Comparison of ENCODE assay signal across 23 cellular contexts in genomic region chr13:30861163-30861562, GRCh38. TPM values are rescaled to one million over a fixed set of nuclear protein-coding genes. Genes with fewer than 3 reads are reported as not detected.
A peak's percentile ranks its signal among the peaks of the same experiment; 100 is the strongest.
DNase-seq lines count a peak whose midpoint lies in the region; ATAC-seq, FAIRE-seq and TF ChIP-seq lines count a peak whose summit lies in the region.
"Had no signal": no experiment of that assay in that cellular context is flagged by ENCODE, and none has a peak within 500 bp of the region (broad histone marks: within the 10 kb centered on the region; RNA-seq: fewer than 3 reads in every experiment).

No MANE protein-coding gene starts in this region.

- H3K4me1 ChIP-seq in A549 = peaks cover 17% of the 10 kb centered on the region
- H3K4me1 ChIP-seq in left lung = peaks cover 4 to 6% of the 10 kb centered on the region in 2 donors

- no peak for ATAC-seq in A549
- no peak for ATAC-seq in left lung
- ATAC-seq: GM23338, HCT116 had no signal

- TF ChIP-seq POLR2A in A549 (IDR thresholded peaks at IDR 0.05; ENCODE audit: low read length) = no peak

- no peak for DNase-seq in A549 (ENCODE audit: low read depth in 1 of 2, low spot score in 1 of 2)
- DNase-seq in NCI-H526 (lab: John Stamatoyannopoulos, UW) = peak; percentile 28 to 43
- DNase-seq in bronchial epithelial cell (ENCODE audit: low read depth) = peak; percentile 31
- no peak for DNase-seq in left lung
- no peak for DNase-seq in 8988T
- DNase-seq in NCI-H2196 treated with DMSO at 0.1 percent for 48 hours (lab: John Stamatoyannopoulos, UW; ENCODE audit: unreplicated experiment) = no peak
- DNase-seq: C1 segment of cervical spinal cord; Calu3; CD4-positive, alpha-beta memory T cell; COR-L47; DMS53; DMS79 treated with DMSO at 0.1 percent for 48 hours; GF-D8; H9; HFFc6 had no signal

- H3K36me3 ChIP-seq in bronchial epithelial cell (ENCODE audit: control insufficient read depth, insufficient read depth, low read length) = no peaks in the 10 kb centered on the region
- no peaks in the 10 kb centered on the region for H3K36me3 ChIP-seq in left lung

- POLR2A ChIA-PET in A549 (lab: Yijun Ruan, JAX) = no interaction called here

- CTCF ChIA-PET in A549 (lab: Yijun Ruan, JAX) = interaction anchor here (0.6 to 0.7 kb wide), 2 partner anchors 12 to 43 kb away, joined by 3 read pairs; no protein-coding TSS in a partner anchor

- no peak overlapping the region for H3K4me3 ChIP-seq in A549
- H3K4me3 ChIP-seq in bronchial epithelial cell (ENCODE audit: low read depth, low read length) = no peak overlapping the region
- no peak overlapping the region for H3K4me3 ChIP-seq in left lung
- H3K4me3 ChIP-seq: GM23338 had no signal

- H3K4me2 ChIP-seq in A549 = no peak overlapping the region
- H3K4me2 ChIP-seq: GM23338 had no signal

- no peak overlapping the region for H3K27ac ChIP-seq in A549
- H3K27ac ChIP-seq in left lung = no peak overlapping the region
- H3K27ac ChIP-seq: 22Rv1 had no signal

- FAIRE-seq in A549 (lab: Jason Lieb, UNC) (no peak), bronchial epithelial cell (lab: Jason Lieb, UNC) (no peak)
- FAIRE-seq: GM12891, GM18507 had no signal

- intact Hi-C loops in left lung (cut with DNase I) = no loop called here

- H3K9me3 ChIP-seq in A549 = no peaks in the 10 kb centered on the region
- no peaks in the 10 kb centered on the region for H3K9me3 ChIP-seq in left lung

- TF ChIP-seq CTCF in A549 (IDR thresholded peaks at IDR 0.05) (no peak), bronchial epithelial cell (IDR thresholded peaks at IDR 0.05; ENCODE audit: insufficient read depth, low read length, severe bottlenecking) (no peak), left lung (IDR thresholded peaks at IDR 0.05) (no peak)

- 72% methylated on average over 3 of the region's 3 CpGs for WGBS in A549 (ENCODE audit: missing lambda C conversion rate)

- TF ChIP-seq EP300 in A549 (IDR thresholded peaks at IDR 0.05) = no peak

- TF ChIP-seq RAD21 in A549 (conservative IDR thresholded peaks at IDR 0.05 in 1 of 2, IDR thresholded peaks at IDR 0.05 in 1 of 2) = no peak

- H3K27me3 ChIP-seq in bronchial epithelial cell (ENCODE audit: control insufficient read depth, insufficient read depth, low read length) (no peaks in the 10 kb centered on the region), left lung (peaks cover 0 to 2% of the 10 kb centered on the region in 2 donors)

TF ChIP-seq in A549, 52 proteins besides CTCF, POLR2A, EP300 and RAD21:
- TF ChIP-seq FOSL2 (IDR thresholded peaks at IDR 0.05) = no peak
- TF ChIP-seq FOSL2 (CRISPR knock-in tag; IDR thresholded peaks at IDR 0.05) = 0 out of 2 replicates have a peak, but pooled peaks have one; percentile 10
- TF ChIP-seq HMGXB4 (CRISPR knock-in tag; IDR thresholded peaks at IDR 0.05; ENCODE audit: borderline replicate concordance) = no peak
- TF ChIP-seq EHF (CRISPR knock-in tag; IDR thresholded peaks at IDR 0.05) = no peak

RNA-seq across cellular contexts. Expression of gene MEDAG, which starts 44.9 kb away (rescaled TPM):
- polyA plus RNA-seq in A549 (2011; rRNA removed) (0.05 TPM in 1 of 2 replicates, not detected in the other), A549 (2017; fragmentation: RNase III; extraction: RNeasy Plus Mini Kit Qiagen cat#74134 plus additional on column Dnase treatment) (0.05 to 0.21 TPM (median 0.09 TPM) in 3 replicates)
- polyA plus RNA-seq in A549 (2012; cell fraction: cytosol; rRNA removed) = not detected in 2 replicates
- not detected in 2 replicates for polyA plus RNA-seq in A549 (2012; cell fraction: nucleus; rRNA removed)
- polyA minus RNA-seq in A549 (2011; rRNA and poly(A)+ RNA removed) = not detected in 2 replicates
- total RNA-seq in bronchial epithelial cell (0.53 TPM in 1 of 2 replicates, not detected in the other), left lung (10 to 100 TPM; 10.6 to 16.5 TPM)
- total RNA-seq: A673; CD4-positive, alpha-beta memory T cell; G401; H4 had no signal

Comparison
In these comparisons a context has a peak if more than half of its experiments do, and no peak if none do; other contexts are left out.
1. DNase-seq: peak in NCI-H526 (2 of 2) and bronchial epithelial cell (single experiment); none in A549 (0 of 2), left lung (0 of 2), 8988T (single experiment) and NCI-H2196 treated with DMSO at 0.1 percent for 48 hours (single experiment).